Comparison of ENCODE assay signal across 1 cellular context in the genomic region with DNA sequence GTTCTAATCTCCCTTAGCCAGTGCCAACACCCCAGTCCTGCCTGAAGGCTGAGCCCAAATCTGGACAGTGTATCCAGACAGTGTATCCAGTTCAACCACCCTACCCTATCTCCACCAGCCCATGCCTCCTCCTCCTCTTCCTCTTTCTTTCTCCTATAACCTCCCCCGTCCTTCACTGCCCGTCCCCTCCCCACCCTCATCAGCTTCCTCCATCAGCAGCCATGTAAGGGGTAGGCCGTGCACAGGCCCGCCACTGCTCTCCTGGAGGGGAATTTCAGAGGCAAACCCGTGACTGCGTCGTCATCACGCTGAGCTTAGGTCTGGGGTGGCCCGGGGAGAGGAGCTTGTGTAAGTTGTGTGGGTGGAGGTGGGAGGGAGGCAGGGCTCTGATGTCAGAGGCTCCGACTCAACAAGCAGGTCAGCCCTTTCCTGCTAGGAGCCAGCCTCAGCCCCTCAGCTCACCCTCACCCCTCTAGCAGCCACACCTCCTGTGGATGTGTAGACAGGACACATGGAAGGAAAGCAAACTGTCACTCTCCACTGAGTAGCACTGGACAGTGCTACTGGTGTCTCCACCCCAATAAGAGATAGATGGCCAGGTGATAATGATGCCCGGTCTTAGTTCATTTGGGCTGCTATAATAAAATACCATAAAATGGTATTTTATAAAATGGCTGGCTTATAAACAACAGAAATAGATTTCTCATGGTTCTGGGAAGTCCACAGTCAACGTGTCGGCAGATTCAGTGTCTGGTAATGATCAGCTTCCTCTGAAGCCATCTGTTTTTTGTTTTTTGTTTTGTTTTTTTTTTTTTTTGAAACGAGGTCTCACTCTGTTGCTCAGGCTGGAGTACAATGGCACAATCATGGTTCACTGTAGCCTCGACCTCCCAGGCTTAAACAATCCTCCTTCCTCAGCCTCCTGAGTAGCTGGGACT.
TF ChIP-seq lines count a peak whose summit lies in the region.

No MANE protein-coding gene starts in this region.

TF ChIP-seq in GM23338, 12 proteins besides CTCF, POLR2A, EP300 and RAD21 (continued from another document):
- TF ChIP-seq, protein P1, sequence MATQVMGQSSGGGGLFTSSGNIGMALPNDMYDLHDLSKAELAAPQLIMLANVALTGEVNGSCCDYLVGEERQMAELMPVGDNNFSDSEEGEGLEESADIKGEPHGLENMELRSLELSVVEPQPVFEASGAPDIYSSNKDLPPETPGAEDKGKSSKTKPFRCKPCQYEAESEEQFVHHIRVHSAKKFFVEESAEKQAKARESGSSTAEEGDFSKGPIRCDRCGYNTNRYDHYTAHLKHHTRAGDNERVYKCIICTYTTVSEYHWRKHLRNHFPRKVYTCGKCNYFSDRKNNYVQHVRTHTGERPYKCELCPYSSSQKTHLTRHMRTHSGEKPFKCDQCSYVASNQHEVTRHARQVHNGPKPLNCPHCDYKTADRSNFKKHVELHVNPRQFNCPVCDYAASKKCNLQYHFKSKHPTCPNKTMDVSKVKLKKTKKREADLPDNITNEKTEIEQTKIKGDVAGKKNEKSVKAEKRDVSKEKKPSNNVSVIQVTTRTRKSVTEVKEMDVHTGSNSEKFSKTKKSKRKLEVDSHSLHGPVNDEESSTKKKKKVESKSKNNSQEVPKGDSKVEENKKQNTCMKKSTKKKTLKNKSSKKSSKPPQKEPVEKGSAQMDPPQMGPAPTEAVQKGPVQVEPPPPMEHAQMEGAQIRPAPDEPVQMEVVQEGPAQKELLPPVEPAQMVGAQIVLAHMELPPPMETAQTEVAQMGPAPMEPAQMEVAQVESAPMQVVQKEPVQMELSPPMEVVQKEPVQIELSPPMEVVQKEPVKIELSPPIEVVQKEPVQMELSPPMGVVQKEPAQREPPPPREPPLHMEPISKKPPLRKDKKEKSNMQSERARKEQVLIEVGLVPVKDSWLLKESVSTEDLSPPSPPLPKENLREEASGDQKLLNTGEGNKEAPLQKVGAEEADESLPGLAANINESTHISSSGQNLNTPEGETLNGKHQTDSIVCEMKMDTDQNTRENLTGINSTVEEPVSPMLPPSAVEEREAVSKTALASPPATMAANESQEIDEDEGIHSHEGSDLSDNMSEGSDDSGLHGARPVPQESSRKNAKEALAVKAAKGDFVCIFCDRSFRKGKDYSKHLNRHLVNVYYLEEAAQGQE (IDR thresholded peaks at IDR 0.05; ENCODE audit: unreplicated experiment): no peak
- TF ChIP-seq NANOG (IDR thresholded peaks at IDR 0.05; ENCODE audit: borderline replicate concordance) (no peak), CREB1 (CRISPR knock-in tag; IDR thresholded peaks at IDR 0.05; ENCODE audit: low read depth) (no peak), ZNF331 (CRISPR knock-in tag; IDR thresholded peaks at IDR 0.05; ENCODE audit: low read depth) (no peak)
TF ChIP-seq in GM23338: peak in this region for 0.
